ENCODE assay signal across 1 cellular context in the genomic region with DNA sequence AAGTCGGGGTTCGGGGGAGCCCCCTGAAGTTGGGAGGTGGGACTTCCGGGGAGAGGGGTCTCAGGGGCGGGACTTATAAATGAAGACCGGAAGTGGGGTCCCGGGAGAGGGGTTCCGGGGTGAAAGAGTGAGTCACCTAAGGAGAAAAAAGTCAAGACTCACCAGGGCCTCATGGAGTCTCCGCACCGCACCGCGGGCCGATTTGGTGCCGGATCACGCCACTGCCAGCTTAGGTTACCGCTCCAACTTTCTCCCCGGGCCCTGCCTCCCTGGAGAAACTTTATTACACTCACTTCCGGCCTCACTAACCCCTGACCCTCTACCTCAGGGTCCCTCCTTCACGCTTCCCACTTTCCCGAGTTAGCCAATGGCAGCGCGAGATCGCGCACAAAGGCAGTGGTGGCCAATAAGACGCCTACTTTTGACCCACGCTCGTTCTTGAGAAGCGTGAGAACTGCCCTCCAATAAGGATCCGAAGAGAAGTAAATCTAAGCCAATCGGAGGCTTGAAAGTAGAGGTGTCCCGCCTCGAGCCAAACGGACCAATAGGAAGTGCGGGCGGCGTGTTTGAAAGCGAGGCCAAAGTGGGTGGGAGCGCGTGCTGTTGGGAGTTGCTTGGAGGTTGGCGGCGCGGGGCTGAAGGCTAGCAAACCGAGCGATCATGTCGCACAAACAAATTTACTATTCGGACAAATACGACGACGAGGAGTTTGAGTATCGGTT.
TF ChIP-seq lines count a peak whose summit lies in the region.

TSS of gene CKS1B (plus strand) at position 596 of the 722 bp plus-strand sequence. CDS start at position 661, 65 bp downstream.

TF ChIP-seq in HepG2, 621 proteins besides CTCF, POLR2A, EP300 and RAD21 (continued from another document and continues in another):
- TF ChIP-seq, protein P1, sequence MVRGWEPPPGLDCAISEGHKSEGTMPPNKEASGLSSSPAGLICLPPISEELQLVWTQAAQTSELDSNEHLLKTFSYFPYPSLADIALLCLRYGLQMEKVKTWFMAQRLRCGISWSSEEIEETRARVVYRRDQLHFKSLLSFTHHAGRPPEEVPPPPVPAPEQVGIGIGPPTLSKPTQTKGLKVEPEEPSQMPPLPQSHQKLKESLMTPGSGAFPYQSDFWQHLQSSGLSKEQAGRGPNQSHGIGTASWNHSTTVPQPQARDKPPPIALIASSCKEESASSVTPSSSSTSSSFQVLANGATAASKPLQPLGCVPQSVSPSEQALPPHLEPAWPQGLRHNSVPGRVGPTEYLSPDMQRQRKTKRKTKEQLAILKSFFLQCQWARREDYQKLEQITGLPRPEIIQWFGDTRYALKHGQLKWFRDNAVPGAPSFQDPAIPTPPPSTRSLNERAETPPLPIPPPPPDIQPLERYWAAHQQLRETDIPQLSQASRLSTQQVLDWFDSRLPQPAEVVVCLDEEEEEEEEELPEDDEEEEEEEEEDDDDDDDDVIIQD (CRISPR knock-in tag; IDR thresholded peaks at IDR 0.05; ENCODE audit: low read depth) = no peak
- no peak for TF ChIP-seq THYN1 (CRISPR knock-in tag; IDR thresholded peaks at IDR 0.05; ENCODE audit: borderline replicate concordance, low read depth)
- 0 out of 2 replicates have a peak, but pooled peaks have one; percentile 21 for TF ChIP-seq ZBTB3 (CRISPR knock-in tag; IDR thresholded peaks at IDR 0.05; ENCODE audit: borderline replicate concordance, low read depth)
- TF ChIP-seq SMC3 (IDR thresholded peaks at IDR 0.05; ENCODE audit: low read length) = no peak
- TF ChIP-seq HIVEP1 (CRISPR knock-in tag; IDR thresholded peaks at IDR 0.05) = no peak
- no peak for TF ChIP-seq TEAD2 (CRISPR knock-in tag; IDR thresholded peaks at IDR 0.05)
- TF ChIP-seq BRD4 (CRISPR knock-in tag; IDR thresholded peaks at IDR 0.05) = no peak
- TF ChIP-seq PCBP1 (IDR thresholded peaks at IDR 0.05; ENCODE audit: borderline replicate concordance, low read depth, low read length) = 0 out of 2 replicates have a peak, but pooled peaks have one; percentile 29
- no peak for TF ChIP-seq KLF15 (CRISPR knock-in tag; IDR thresholded peaks at IDR 0.05; ENCODE audit: borderline replicate concordance)
- TF ChIP-seq NFRKB (IDR thresholded peaks at IDR 0.05) = no peak
- peak; percentile 42; the same call in 1 of the 2 replicates for TF ChIP-seq KDM2A (CRISPR knock-in tag; IDR thresholded peaks at IDR 0.05; ENCODE audit: borderline replicate concordance, low read depth)
- TF ChIP-seq SIX1 (CRISPR knock-in tag; IDR thresholded peaks at IDR 0.05; ENCODE audit: borderline replicate concordance) = no peak
- no peak for TF ChIP-seq IKZF1 (IDR thresholded peaks at IDR 0.05)
- TF ChIP-seq, protein P2, sequence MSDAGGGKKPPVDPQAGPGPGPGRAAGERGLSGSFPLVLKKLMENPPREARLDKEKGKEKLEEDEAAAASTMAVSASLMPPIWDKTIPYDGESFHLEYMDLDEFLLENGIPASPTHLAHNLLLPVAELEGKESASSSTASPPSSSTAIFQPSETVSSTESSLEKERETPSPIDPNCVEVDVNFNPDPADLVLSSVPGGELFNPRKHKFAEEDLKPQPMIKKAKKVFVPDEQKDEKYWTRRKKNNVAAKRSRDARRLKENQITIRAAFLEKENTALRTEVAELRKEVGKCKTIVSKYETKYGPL (CRISPR knock-in tag; IDR thresholded peaks at IDR 0.05) = no peak
- TF ChIP-seq GFI1 (CRISPR knock-in tag; IDR thresholded peaks at IDR 0.05; ENCODE audit: borderline replicate concordance) = no peak
- 0 out of 2 replicates have a peak, but pooled peaks have one; percentile 36 for TF ChIP-seq DR1 (CRISPR knock-in tag; IDR thresholded peaks at IDR 0.05)
- no peak for TF ChIP-seq ZNF496 (CRISPR knock-in tag; IDR thresholded peaks at IDR 0.05; ENCODE audit: insufficient replicate concordance)
- TF ChIP-seq MXI1 (IDR thresholded peaks at IDR 0.05; ENCODE audit: borderline replicate concordance, low read depth, low read length) = peak; percentile 100
- TF ChIP-seq, protein P3, sequence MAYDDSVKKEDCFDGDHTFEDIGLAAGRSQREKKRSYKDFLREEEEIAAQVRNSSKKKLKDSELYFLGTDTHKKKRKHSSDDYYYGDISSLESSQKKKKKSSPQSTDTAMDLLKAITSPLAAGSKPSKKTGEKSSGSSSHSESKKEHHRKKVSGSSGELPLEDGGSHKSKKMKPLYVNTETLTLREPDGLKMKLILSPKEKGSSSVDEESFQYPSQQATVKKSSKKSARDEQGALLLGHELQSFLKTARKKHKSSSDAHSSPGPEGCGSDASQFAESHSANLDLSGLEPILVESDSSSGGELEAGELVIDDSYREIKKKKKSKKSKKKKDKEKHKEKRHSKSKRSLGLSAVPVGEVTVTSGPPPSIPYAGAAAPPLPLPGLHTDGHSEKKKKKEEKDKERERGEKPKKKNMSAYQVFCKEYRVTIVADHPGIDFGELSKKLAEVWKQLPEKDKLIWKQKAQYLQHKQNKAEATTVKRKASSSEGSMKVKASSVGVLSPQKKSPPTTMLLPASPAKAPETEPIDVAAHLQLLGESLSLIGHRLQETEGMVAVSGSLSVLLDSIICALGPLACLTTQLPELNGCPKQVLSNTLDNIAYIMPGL (CRISPR knock-in tag; IDR thresholded peaks at IDR 0.05; ENCODE audit: borderline replicate concordance in 1 of 2, low read depth in 1 of 2) = peak; percentile 7 to 71; a peak in 3 of 4 replicates
- TF ChIP-seq FOXA3 (CRISPR knock-in tag; IDR thresholded peaks at IDR 0.05) = no peak
- no peak for TF ChIP-seq ZEB1 (IDR thresholded peaks at IDR 0.05; ENCODE audit: insufficient replicate concordance, low read depth)
- TF ChIP-seq, protein P4, sequence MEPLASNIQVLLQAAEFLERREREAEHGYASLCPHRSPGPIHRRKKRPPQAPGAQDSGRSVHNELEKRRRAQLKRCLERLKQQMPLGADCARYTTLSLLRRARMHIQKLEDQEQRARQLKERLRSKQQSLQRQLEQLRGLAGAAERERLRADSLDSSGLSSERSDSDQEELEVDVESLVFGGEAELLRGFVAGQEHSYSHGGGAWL (CRISPR knock-in tag; IDR thresholded peaks at IDR 0.05) = peak; percentile 72; the same call in 1 of the 2 replicates
- no peak for TF ChIP-seq ZNF629 (CRISPR knock-in tag; conservative IDR thresholded peaks at IDR 0.05)
- TF ChIP-seq BRCA1 (CRISPR knock-in tag; IDR thresholded peaks at IDR 0.05) = no peak
- TF ChIP-seq ZBTB37 (CRISPR knock-in tag; IDR thresholded peaks at IDR 0.05) = no peak
- TF ChIP-seq ZNF615 (CRISPR knock-in tag; IDR thresholded peaks at IDR 0.05; ENCODE audit: borderline replicate concordance) = no peak
- no peak; the same call in 1 of the 2 replicates for TF ChIP-seq CEBPG (CRISPR knock-in tag; IDR thresholded peaks at IDR 0.05)
- TF ChIP-seq SMAD1 (CRISPR knock-in tag; IDR thresholded peaks at IDR 0.05; ENCODE audit: borderline replicate concordance, low read depth) = no peak
- TF ChIP-seq PHF21A (CRISPR knock-in tag; IDR thresholded peaks at IDR 0.05) = no peak; the same call in 1 of the 2 replicates
- TF ChIP-seq ZNF724P (CRISPR knock-in tag; IDR thresholded peaks at IDR 0.05; ENCODE audit: borderline replicate concordance) = 0 out of 2 replicates have a peak, but pooled peaks have one; percentile 80
- no peak for TF ChIP-seq PHB2 (IDR thresholded peaks at IDR 0.05; ENCODE audit: partially characterized antibody)
- TF ChIP-seq CSRNP1 (CRISPR knock-in tag; IDR thresholded peaks at IDR 0.05) = peak; percentile 91
- no peak for TF ChIP-seq ZUFSP (CRISPR knock-in tag; IDR thresholded peaks at IDR 0.05; ENCODE audit: borderline replicate concordance)
- 0 out of 2 replicates have a peak, but pooled peaks have one; percentile 44 for TF ChIP-seq ZNF746 (CRISPR knock-in tag; IDR thresholded peaks at IDR 0.05)
- TF ChIP-seq ZSCAN29 (CRISPR knock-in tag; conservative IDR thresholded peaks at IDR 0.05) = no peak
- peak; percentile 69; the same call in 1 of the 2 replicates for TF ChIP-seq KDM5A (IDR thresholded peaks at IDR 0.05; ENCODE audit: borderline replicate concordance, low read length)
- no peak for TF ChIP-seq FLYWCH1 (CRISPR knock-in tag; IDR thresholded peaks at IDR 0.05)
- TF ChIP-seq POGK (CRISPR knock-in tag; conservative IDR thresholded peaks at IDR 0.05) = peak; percentile 75; the same call in 1 of the 2 replicates
- TF ChIP-seq ASH2L (IDR thresholded peaks at IDR 0.05; ENCODE audit: insufficient read length, low read depth, low read length) = no peak
- no peak for TF ChIP-seq NFE2L1 (CRISPR knock-in tag; IDR thresholded peaks at IDR 0.05; ENCODE audit: borderline replicate concordance)
- TF ChIP-seq ZNF768 (CRISPR knock-in tag; IDR thresholded peaks at IDR 0.05) = no peak
- TF ChIP-seq SRY (CRISPR knock-in tag; IDR thresholded peaks at IDR 0.05) = no peak; the same call in 1 of the 2 replicates
- TF ChIP-seq AHR (CRISPR knock-in tag; IDR thresholded peaks at IDR 0.05) = no peak
- TF ChIP-seq TCF12 (IDR thresholded peaks at IDR 0.05) = no peak
- no peak for TF ChIP-seq TCF12 (CRISPR knock-in tag; IDR thresholded peaks at IDR 0.05)
- TF ChIP-seq PLRG1 (conservative IDR thresholded peaks at IDR 0.05) = no peak
- TF ChIP-seq, protein P5, sequence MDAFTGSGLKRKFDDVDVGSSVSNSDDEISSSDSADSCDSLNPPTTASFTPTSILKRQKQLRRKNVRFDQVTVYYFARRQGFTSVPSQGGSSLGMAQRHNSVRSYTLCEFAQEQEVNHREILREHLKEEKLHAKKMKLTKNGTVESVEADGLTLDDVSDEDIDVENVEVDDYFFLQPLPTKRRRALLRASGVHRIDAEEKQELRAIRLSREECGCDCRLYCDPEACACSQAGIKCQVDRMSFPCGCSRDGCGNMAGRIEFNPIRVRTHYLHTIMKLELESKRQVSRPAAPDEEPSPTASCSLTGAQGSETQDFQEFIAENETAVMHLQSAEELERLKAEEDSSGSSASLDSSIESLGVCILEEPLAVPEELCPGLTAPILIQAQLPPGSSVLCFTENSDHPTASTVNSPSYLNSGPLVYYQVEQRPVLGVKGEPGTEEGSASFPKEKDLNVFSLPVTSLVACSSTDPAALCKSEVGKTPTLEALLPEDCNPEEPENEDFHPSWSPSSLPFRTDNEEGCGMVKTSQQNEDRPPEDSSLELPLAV (CRISPR knock-in tag; conservative IDR thresholded peaks at IDR 0.05; ENCODE audit: low read depth) = no peak
- no peak for TF ChIP-seq XBP1 (CRISPR knock-in tag; IDR thresholded peaks at IDR 0.05)
- no peak for TF ChIP-seq PRDM4 (CRISPR knock-in tag; IDR thresholded peaks at IDR 0.05; ENCODE audit: borderline replicate concordance)
- no peak for TF ChIP-seq JUN (CRISPR knock-in tag; IDR thresholded peaks at IDR 0.05)
